ENCODE assay signal across 1 cellular context in genomic region chr5:151799407-151799806, GRCh38.
TF ChIP-seq lines count a peak whose summit lies in the region.

No MANE protein-coding gene starts in this region.

TF ChIP-seq in IMR-90, 13 proteins besides CTCF, POLR2A, EP300 and RAD21 (continued from another document):
- TF ChIP-seq USF2 (IDR thresholded peaks at IDR 0.05; ENCODE audit: low read depth, low read length) (no peak), MXI1 (IDR thresholded peaks at IDR 0.05; ENCODE audit: borderline replicate concordance, low read depth, low read length) (no peak), NFE2L2 (IDR thresholded peaks at IDR 0.05; ENCODE audit: low read depth, low read length) (no peak), RFX5 (IDR thresholded peaks at IDR 0.05; ENCODE audit: low read depth, low read length) (no peak), MAZ (IDR thresholded peaks at IDR 0.05; ENCODE audit: borderline replicate concordance, low read depth, low read length) (no peak), ELK1 (IDR thresholded peaks at IDR 0.05; ENCODE audit: borderline replicate concordance, low read depth, low read length) (no peak), RCOR1 (IDR thresholded peaks at IDR 0.05; ENCODE audit: insufficient replicate concordance, low read length) (no peak)
